ENCODE assay signal across 8 cellular contexts in the genomic region with DNA sequence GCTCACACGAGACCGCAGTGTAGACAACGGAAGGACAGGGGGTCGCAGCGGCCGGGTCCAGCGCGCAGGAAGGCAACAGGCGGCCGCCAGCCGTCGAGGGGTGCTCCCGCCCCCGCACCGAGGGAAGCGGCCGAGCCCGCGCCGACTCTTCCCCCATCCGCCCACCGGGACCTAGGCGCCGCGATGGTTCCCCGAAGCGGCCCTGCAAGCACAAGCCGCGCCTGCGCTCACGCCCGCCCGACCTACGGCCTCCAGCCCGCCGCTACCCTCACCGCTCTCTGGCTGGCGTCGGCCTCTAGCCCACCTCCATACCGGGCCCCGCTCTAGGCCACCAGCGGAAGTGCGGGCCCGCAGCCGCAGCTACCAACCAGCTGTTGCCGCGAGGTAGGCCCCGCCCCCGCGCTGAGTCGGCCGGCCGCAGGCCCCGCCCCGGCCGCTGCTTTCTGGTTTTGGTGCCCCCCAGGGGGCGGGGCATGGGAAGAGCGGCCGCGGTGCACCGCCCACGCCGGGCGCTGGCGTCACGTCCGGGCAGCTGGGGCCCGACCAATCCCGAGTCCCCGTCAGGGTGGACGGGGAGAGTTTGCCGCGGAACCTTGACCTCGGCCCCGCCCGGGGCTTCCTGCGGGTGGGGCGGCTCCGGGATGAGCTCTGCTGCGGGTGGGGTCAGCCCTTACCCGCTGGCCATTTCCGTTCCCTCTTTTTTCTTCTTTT. TPM values are rescaled to one million over a fixed set of nuclear protein-coding genes. Genes with fewer than 3 reads are reported as not detected.
DNase-seq lines count a peak whose midpoint lies in the region; ATAC-seq and TF ChIP-seq lines count a peak whose summit lies in the region.

SETX (minus strand) TSS at position 342 of the 711 bp plus-strand sequence. CDS start 5,558 bp downstream, outside the sequence.

- H3K9me3 Mint-ChIP-seq in type B pancreatic cell: peaks cover 5% of the 10 kb centered on the region

- peak within 1 kb of the TSS; percentile 94 for H3K27ac Mint-ChIP-seq in type B pancreatic cell

- H3K9me3 ChIP-seq in heart right ventricle: no peaks in the 10 kb centered on the region

- WGBS in heart right ventricle, 2 donors: 0 to 1% methylated on average over 81 to 82 of the region's 82 CpGs

- peak within 1 kb of the TSS; percentile 92 for H3K4me3 Mint-ChIP-seq in type B pancreatic cell

- H3K36me3 Mint-ChIP-seq in type B pancreatic cell: peaks cover 21% of the 10 kb centered on the region

- no peaks in the 10 kb centered on the region for H3K27me3 Mint-ChIP-seq in type B pancreatic cell

- peak within 1 kb of the TSS; percentile 67 to 100 (median 82) for H3K4me3 ChIP-seq in heart right ventricle

- intact Hi-C loops in T-helper 1 cell treated with Interleukin-12 subunit alpha and Interleukin-12 subunit beta and Interleukin-4 antibody, amounts not matched to agents 30 ng/mL and 1 ng/mL, for 36 hours (cut with micrococcal nuclease): loop anchor here (1.0 to 10.0 kb wide), 16 partner anchors 52 to 1662 kb away; partner anchors contain the start of genes EXOSC2, GTF3C5, POMT1 and RALGDS
- intact Hi-C loops in heart right ventricle (cut with DNase I): loop anchor here in 4 of 10 donors (1.0 to 10.0 kb wide), 4 partner anchors 18 to 1123 kb away; partner anchors contain the start of genes SLC2A6 (in 1 of the 4), TSC1 (in 1 of the 4) and TTF1 (in 1 of the 4)
- intact Hi-C loops in posterior cingulate gyrus (cut with DNase I): no loop called here

- peaks cover 18% of the 10 kb centered on the region for H3K4me1 Mint-ChIP-seq in type B pancreatic cell (ENCODE audit: unreplicated experiment)

- peak within 1 kb of the TSS; percentile 73 to 99 (median 96) for H3K27ac ChIP-seq in heart right ventricle

- H3K27me3 ChIP-seq in heart right ventricle: no peaks in the 10 kb centered on the region

- DNase-seq in NCI-H1694 (lab: John Stamatoyannopoulos, UW): peak; percentile 80
- DNase-seq in amniotic epithelial cell (ENCODE audit: low read depth): peak; percentile 94
- peak; percentile 96 to 98 for DNase-seq in heart right ventricle
- peak; percentile 93 to 100 (median 98) for DNase-seq in posterior cingulate gyrus
- DNase-seq in type B pancreatic cell (ENCODE audit: extremely low spot score, unreplicated experiment): peak; percentile 96

- TF ChIP-seq CTCF in heart right ventricle (IDR thresholded peaks at IDR 0.05) (peak in 1 of 9 donors; percentile 8), type B pancreatic cell (conservative IDR thresholded peaks at IDR 0.05) (no peak)

- peak; percentile 86 for ATAC-seq in GM18498 (IDR thresholded peaks at IDR 0.05; ENCODE audit: unreplicated experiment)
- ATAC-seq in HG02885 (IDR thresholded peaks at IDR 0.05; ENCODE audit: poor library complexity, unreplicated experiment): peak; percentile 89
- peak; percentile 98 to 99 (median 98) for ATAC-seq in heart right ventricle

- peaks cover 0 to 37% (median 16%) of the 10 kb centered on the region in 9 donors for H3K36me3 ChIP-seq in heart right ventricle

- H3K4me1 ChIP-seq in heart right ventricle: peaks cover 11 to 47% (median 37%) of the 10 kb centered on the region in 9 donors

RNA-seq across cellular contexts. Expression of gene SETX, which starts in this region (rescaled TPM):
- 78.2 and 78.5 TPM in 2 replicates for total RNA-seq in T-helper 1 cell treated with Interleukin-12 subunit alpha and Interleukin-12 subunit beta and Interleukin-4 antibody, amounts not matched to agents 30 ng/mL and 1 ng/mL, for 36 hours
- total RNA-seq in heart right ventricle (10 to 100 TPM; 20.2 to 35.1 (median 28.1) TPM), type B pancreatic cell (ENCODE audit: low replicate concordance) (34.7 and 43.3 TPM in 2 replicates)
- polyA plus RNA-seq in heart right ventricle: 10 to 100 TPM; 16.9 to 17.6 TPM

Comparison
In these comparisons a context has a peak if more than half of its experiments do, and no peak if none do; other contexts are left out.
1. Peak in every context shown above with its lines: DNase-seq, ATAC-seq, H3K4me3 ChIP-seq and H3K27ac ChIP-seq.